In genomic region chr4:13601060-13601459, GRCh38 we compare ENCODE assay signal across 11 cellular contexts. TPM values are rescaled to one million over a fixed set of nuclear protein-coding genes. Genes with fewer than 3 reads are reported as not detected.
DNase-seq lines count a peak whose midpoint lies in the region; ATAC-seq lines count a peak whose summit lies in the region.
"Had no signal": no experiment of that assay in that cellular context is flagged by ENCODE, and none has a peak within 500 bp of the region (broad histone marks: within the 10 kb centered on the region; RNA-seq: fewer than 3 reads in every experiment).

No MANE protein-coding gene starts in this region.

- no peak overlapping the region for H3K4me2 ChIP-seq in mesendoderm (ENCODE audit: low read length)

- no peak overlapping the region for H3K23ac ChIP-seq in mesendoderm (ENCODE audit: low read length)

- no peak overlapping the region for H4K8ac ChIP-seq in mesendoderm (ENCODE audit: low read depth, low read length)

- no peak overlapping the region for H4K5ac ChIP-seq in mesendoderm (ENCODE audit: low read length)

- POLR2A ChIA-PET in activated CD4-positive, alpha-beta T cell treated with anti-CD3 and anti-CD28 coated beads, Interleukin-2, amount 10 ng/mL, durations not matched to agents 7 days and 5 days (lab: Charles Lee) = no interaction called here

- CTCF ChIA-PET in activated CD4-positive, alpha-beta T cell treated with anti-CD3 and anti-CD28 coated beads, Interleukin-2, amount 10 ng/mL, durations not matched to agents 7 days and 5 days (lab: Charles Lee) = interaction anchor here (1.5 kb wide), 1 partner anchor 11 kb away, joined by 3 read pairs; no protein-coding TSS in a partner anchor
- CTCF ChIA-PET in activated naive CD4-positive, alpha-beta T cell treated with anti-CD3 and anti-CD28 coated beads for 36 hours (lab: Charles Lee) = no interaction called here

- H3K4me3 Mint-ChIP-seq in activated CD4-positive, alpha-beta T cell treated with anti-CD3 and anti-CD28 coated beads, Interleukin-2, amount 10 ng/mL, durations not matched to agents 7 days and 5 days = no peak overlapping the region
- H3K4me3 Mint-ChIP-seq in activated naive CD4-positive, alpha-beta T cell treated with anti-CD3 and anti-CD28 coated beads for 36 hours = no peak overlapping the region

- H2BK5ac ChIP-seq in mesendoderm (ENCODE audit: low read length) = no peak overlapping the region

- no peak overlapping the region for H3K27ac ChIP-seq in mesendoderm (ENCODE audit: low read depth, low read length)

- H3K4me3 ChIP-seq in mesendoderm (ENCODE audit: low read length) = no peak overlapping the region
- H3K4me3 ChIP-seq: dorsolateral prefrontal cortex, K562 had no signal

- intact Hi-C loops in sciatic nerve (cut with DNase I) = no loop called here
- intact Hi-C loops in activated naive CD4-positive, alpha-beta T cell treated with anti-CD3 and anti-CD28 coated beads for 36 hours (cut with micrococcal nuclease) = no loop called here

- H2AK5ac ChIP-seq in mesendoderm (ENCODE audit: low read length) = no peak overlapping the region

- H3K4me1 ChIP-seq in mesendoderm (ENCODE audit: control insufficient read depth, low read depth, low read length) = no peaks in the 10 kb centered on the region

- no peaks in the 10 kb centered on the region for H3K27me3 Mint-ChIP-seq in activated CD4-positive, alpha-beta T cell treated with anti-CD3 and anti-CD28 coated beads, Interleukin-2, amount 10 ng/mL, durations not matched to agents 7 days and 5 days
- no peaks in the 10 kb centered on the region for H3K27me3 Mint-ChIP-seq in activated naive CD4-positive, alpha-beta T cell treated with anti-CD3 and anti-CD28 coated beads for 36 hours (ENCODE audit: low read depth)

- WGBS in mesendoderm (ENCODE audit: extremely low coverage, insufficient coverage, low lambda C conversion rate) = no CpG with 5 or more reads among the region's 3 CpGs

- H3K4ac ChIP-seq in mesendoderm (ENCODE audit: low read depth, low read length) = no peak overlapping the region

- peaks cover 21% of the 10 kb centered on the region for H3K4me1 Mint-ChIP-seq in activated CD4-positive, alpha-beta T cell treated with anti-CD3 and anti-CD28 coated beads, Interleukin-2, amount 10 ng/mL, durations not matched to agents 7 days and 5 days
- no peaks in the 10 kb centered on the region for H3K4me1 Mint-ChIP-seq in activated naive CD4-positive, alpha-beta T cell treated with anti-CD3 and anti-CD28 coated beads for 36 hours (ENCODE audit: low read depth)

- H3K36me3 Mint-ChIP-seq in activated CD4-positive, alpha-beta T cell treated with anti-CD3 and anti-CD28 coated beads, Interleukin-2, amount 10 ng/mL, durations not matched to agents 7 days and 5 days (ENCODE audit: low read depth) = peaks cover 56% of the 10 kb centered on the region
- H3K36me3 Mint-ChIP-seq in activated naive CD4-positive, alpha-beta T cell treated with anti-CD3 and anti-CD28 coated beads for 36 hours (ENCODE audit: low read depth) = peaks cover 59% of the 10 kb centered on the region

- peak overlapping the region; percentile 67 for H3K27ac Mint-ChIP-seq in activated CD4-positive, alpha-beta T cell treated with anti-CD3 and anti-CD28 coated beads, Interleukin-2, amount 10 ng/mL, durations not matched to agents 7 days and 5 days
- H3K27ac Mint-ChIP-seq in activated naive CD4-positive, alpha-beta T cell treated with anti-CD3 and anti-CD28 coated beads for 36 hours = no peak overlapping the region

- H3K79me1 ChIP-seq in mesendoderm (ENCODE audit: low read length) = no peaks in the 10 kb centered on the region

- H2BK120ac ChIP-seq in mesendoderm (ENCODE audit: low read depth, low read length) = no peak overlapping the region

- H3K9ac ChIP-seq in mesendoderm (ENCODE audit: low read length) = no peak overlapping the region

- H3K79me2 ChIP-seq in mesendoderm (ENCODE audit: control insufficient read depth, insufficient read depth, low read length) = no peaks in the 10 kb centered on the region

- no peak for DNase-seq in activated CD4-positive, alpha-beta T cell treated with anti-CD3 and anti-CD28 coated beads, Interleukin-2, amount 10 ng/mL, durations not matched to agents 7 days and 5 days
- DNase-seq in activated CD4-positive, alpha-beta T cell treated with anti-CD3 and anti-CD28 coated beads, Interleukin-2, amount 50 U/mL, for 48 hours = no peak
- DNase-seq in NAMALWA (ENCODE audit: low spot score) (peak; percentile 26), sciatic nerve (ENCODE audit: low spot score) (no peak), mesendoderm (no peak), kidney tubule cell (ENCODE audit: low spot score) (no peak)
- DNase-seq in activated naive CD4-positive, alpha-beta T cell treated with anti-CD3 and anti-CD28 coated beads for 36 hours = no peak
- DNase-seq: dorsolateral prefrontal cortex had no signal

- H3K56ac ChIP-seq in mesendoderm (ENCODE audit: low read length) = no peak overlapping the region

- H3K9me3 Mint-ChIP-seq in activated CD4-positive, alpha-beta T cell treated with anti-CD3 and anti-CD28 coated beads, Interleukin-2, amount 10 ng/mL, durations not matched to agents 7 days and 5 days = no peaks in the 10 kb centered on the region
- no peaks in the 10 kb centered on the region for H3K9me3 Mint-ChIP-seq in activated naive CD4-positive, alpha-beta T cell treated with anti-CD3 and anti-CD28 coated beads for 36 hours

- H2BK15ac ChIP-seq in mesendoderm (replicated peaks; ENCODE audit: low read depth) = no peak overlapping the region

- H3K18ac ChIP-seq in mesendoderm (ENCODE audit: low read length) = no peak overlapping the region

- H3K36me3 ChIP-seq in mesendoderm (ENCODE audit: control insufficient read depth, insufficient read depth, low read length) = peaks cover 6% of the 10 kb centered on the region

- H3K27me3 ChIP-seq in mesendoderm (ENCODE audit: insufficient read depth, low read length, poor library complexity) = no peaks in the 10 kb centered on the region
- H3K27me3 ChIP-seq: dorsolateral prefrontal cortex had no signal

- ATAC-seq in HG02763 (IDR thresholded peaks at IDR 0.05; ENCODE audit: unreplicated experiment) = peak; percentile 68
- peak; percentile 38 for ATAC-seq in sciatic nerve
- ATAC-seq: K562, Panc1 had no signal

RNA-seq across cellular contexts. Expression of gene BOD1L1, which starts 26.5 kb away (rescaled TPM):
- total RNA-seq in activated CD4-positive, alpha-beta T cell treated with anti-CD3 and anti-CD28 coated beads, Interleukin-2, amount 10 ng/mL, durations not matched to agents 7 days and 5 days = 10 to 100 TPM; 37.7 to 43.1 TPM
- total RNA-seq in sciatic nerve = 55.2 TPM
- 31.0 TPM for polyA plus RNA-seq in mesendoderm (2013, experiment 1 of 2)
- polyA plus RNA-seq in mesendoderm (2013, experiment 2 of 2) = 31.7 TPM
- 10 to 100 TPM; 24.2 to 24.3 TPM for total RNA-seq in activated naive CD4-positive, alpha-beta T cell treated with anti-CD3 and anti-CD28 coated beads for 36 hours

RNA-seq across cellular contexts. Expression of gene NKX3-2, which starts 56.8 kb away (rescaled TPM):
- total RNA-seq in activated CD4-positive, alpha-beta T cell treated with anti-CD3 and anti-CD28 coated beads, Interleukin-2, amount 10 ng/mL, durations not matched to agents 7 days and 5 days = not detected
- total RNA-seq in sciatic nerve = not detected
- 0.11 TPM for polyA plus RNA-seq in mesendoderm (2013, experiment 1 of 2)
- polyA plus RNA-seq in mesendoderm (2013, experiment 2 of 2) = 0.13 TPM
- total RNA-seq in activated naive CD4-positive, alpha-beta T cell treated with anti-CD3 and anti-CD28 coated beads for 36 hours = not detected
- total RNA-seq: dorsolateral prefrontal cortex had no signal
